In genomic region chr5:177369050-177369912, GRCh38 we compare ENCODE assay signal across 9 cellular contexts. TPM values are rescaled to one million over a fixed set of nuclear protein-coding genes. Genes with fewer than 3 reads are reported as not detected.
DNase-seq lines count a peak whose midpoint lies in the region; TF ChIP-seq lines count a peak whose summit lies in the region.
"Had no signal": no experiment of that assay in that cellular context is flagged by ENCODE, and none has a peak within 500 bp of the region (broad histone marks: within the 10 kb centered on the region; RNA-seq: fewer than 3 reads in every experiment).

No MANE protein-coding gene starts in this region.

- H3K27ac ChIP-seq in Peyer's patch = peak overlapping the region in 2 of 4 donors; percentile 27 to 79
- no peak overlapping the region for H3K27ac ChIP-seq in coronary artery
- H3K27ac ChIP-seq in osteoblast (ENCODE audit: low read depth, low read length) = no peak overlapping the region

- H3K27me3 ChIP-seq in Peyer's patch (no peaks in the 10 kb centered on the region), osteoblast (ENCODE audit: insufficient read depth, low read length) (no peaks in the 10 kb centered on the region)

- no peak for TF ChIP-seq POLR2A in Peyer's patch (IDR thresholded peaks at IDR 0.05)

- H3K27ac Mint-ChIP-seq in activated T-helper 2 cell treated with anti-CD3 and anti-CD28 coated beads, Interferon-gamma antibody, Interleukin-2, Interleukin-4, amounts not matched to agents 10 μg/mL and 5 μg/mL and 100 μg/mL, durations not matched to agents 14 hours and 24 hours and 36 hours = no peak overlapping the region

- H3K27me3 Mint-ChIP-seq in activated T-helper 2 cell treated with anti-CD3 and anti-CD28 coated beads, Interferon-gamma antibody, Interleukin-2, Interleukin-4, amounts not matched to agents 10 μg/mL and 5 μg/mL and 100 μg/mL, durations not matched to agents 14 hours and 24 hours and 36 hours (ENCODE audit: low read depth) = no peaks in the 10 kb centered on the region

- peak; percentile 35 to 67 (median 53) for TF ChIP-seq CTCF in Peyer's patch (IDR thresholded peaks at IDR 0.05)
- peak; percentile 16 for TF ChIP-seq CTCF in coronary artery (IDR thresholded peaks at IDR 0.05)
- peak; percentile 78 for TF ChIP-seq CTCF in osteoblast (IDR thresholded peaks at IDR 0.05; ENCODE audit: extremely low read depth, low read depth, low read length)

- H3K4me1 ChIP-seq in Peyer's patch (peaks cover 3 to 36% (median 17%) of the 10 kb centered on the region in 4 donors), osteoblast (ENCODE audit: insufficient read depth, low read length) (peaks cover 7% of the 10 kb centered on the region)

- peak; percentile 89 for DNase-seq in 8988T
- DNase-seq in GM03348 (ENCODE audit: low spot score) = peak; percentile 69
- DNase-seq in Peyer's patch = no peak
- no peak for DNase-seq in coronary artery (ENCODE audit: low spot score)
- peak; percentile 99 for DNase-seq in osteoblast (ENCODE audit: insufficient read length, low spot score, missing footprints)
- DNase-seq in OCI-M2 (lab: John Stamatoyannopoulos, UW; ENCODE audit: unreplicated experiment) = no peak
- DNase-seq in NCI-H1092 (lab: John Stamatoyannopoulos, UW) = no peak
- DNase-seq in activated T-helper 2 cell treated with anti-CD3 and anti-CD28 coated beads, Interferon-gamma antibody, Interleukin-2, Interleukin-4, amounts not matched to agents 10 μg/mL and 5 μg/mL and 100 μg/mL, durations not matched to agents 14 hours and 24 hours and 36 hours (ENCODE audit: low spot score) = no peak

- H3K4me2 ChIP-seq in osteoblast (ENCODE audit: insufficient read depth, low read length) = no peak overlapping the region

- H4K20me1 ChIP-seq in osteoblast (ENCODE audit: insufficient read depth, low read length) = no peaks in the 10 kb centered on the region

- H3K4me1 Mint-ChIP-seq in activated T-helper 2 cell treated with anti-CD3 and anti-CD28 coated beads, Interferon-gamma antibody, Interleukin-2, Interleukin-4, amounts not matched to agents 10 μg/mL and 5 μg/mL and 100 μg/mL, durations not matched to agents 14 hours and 24 hours and 36 hours (ENCODE audit: low read depth) = peaks cover 45% of the 10 kb centered on the region

- no peaks in the 10 kb centered on the region for H3K9me3 Mint-ChIP-seq in activated T-helper 2 cell treated with anti-CD3 and anti-CD28 coated beads, Interferon-gamma antibody, Interleukin-2, Interleukin-4, amounts not matched to agents 10 μg/mL and 5 μg/mL and 100 μg/mL, durations not matched to agents 14 hours and 24 hours and 36 hours

- H3K4me3 Mint-ChIP-seq in activated T-helper 2 cell treated with anti-CD3 and anti-CD28 coated beads, Interferon-gamma antibody, Interleukin-2, Interleukin-4, amounts not matched to agents 10 μg/mL and 5 μg/mL and 100 μg/mL, durations not matched to agents 14 hours and 24 hours and 36 hours (ENCODE audit: low read depth) = no peak overlapping the region

- H3K36me3 ChIP-seq in Peyer's patch (no peaks in the 10 kb centered on the region), osteoblast (ENCODE audit: insufficient read depth, low read length) (no peaks in the 10 kb centered on the region)
- H3K36me3 ChIP-seq: HAP-1 had no signal

- H3K36me3 Mint-ChIP-seq in activated T-helper 2 cell treated with anti-CD3 and anti-CD28 coated beads, Interferon-gamma antibody, Interleukin-2, Interleukin-4, amounts not matched to agents 10 μg/mL and 5 μg/mL and 100 μg/mL, durations not matched to agents 14 hours and 24 hours and 36 hours (ENCODE audit: low read depth) = peaks cover 41% of the 10 kb centered on the region

- H3K4me3 ChIP-seq in Peyer's patch (no peak overlapping the region), coronary artery (no peak overlapping the region), osteoblast (ENCODE audit: insufficient read depth, low read length) (no peak overlapping the region)
- H3K4me3 ChIP-seq: HAP-1 had no signal

- intact Hi-C loops in activated T-helper 2 cell treated with anti-CD3 and anti-CD28 coated beads, Interferon-gamma antibody, Interleukin-2, Interleukin-4, amounts not matched to agents 10 μg/mL and 5 μg/mL and 100 μg/mL, durations not matched to agents 14 hours and 24 hours and 36 hours (cut with micrococcal nuclease) = no loop called here

- H3K79me2 ChIP-seq in osteoblast (ENCODE audit: insufficient read depth, low read length) = no peaks in the 10 kb centered on the region

- H2AFZ ChIP-seq in osteoblast (ENCODE audit: low read length) = no peak overlapping the region

- H3K9me3 ChIP-seq in Peyer's patch (no peaks in the 10 kb centered on the region), osteoblast (ENCODE audit: low read depth, low read length) (no peaks in the 10 kb centered on the region)
- H3K9me3 ChIP-seq: HAP-1 had no signal

RNA-seq across cellular contexts. Expression of gene RGS14, which starts 11.6 kb away (rescaled TPM):
- total RNA-seq in Peyer's patch = 10 to 100 TPM; 19.4 to 41.0 (median 23.3) TPM
- total RNA-seq in osteoblast = 7.4 and 9.4 TPM in 2 replicates
- 36.2 and 40.5 TPM in 2 replicates for total RNA-seq in activated T-helper 2 cell treated with anti-CD3 and anti-CD28 coated beads, Interferon-gamma antibody, Interleukin-2, Interleukin-4, amounts not matched to agents 10 μg/mL and 5 μg/mL and 100 μg/mL, durations not matched to agents 14 hours and 24 hours and 36 hours

RNA-seq across cellular contexts. Expression of gene SLC34A1, which starts 15.0 kb away (rescaled TPM):
- total RNA-seq in Peyer's patch (under 1 TPM in 1 of 4 donors, not detected in 3; 0.35 TPM), osteoblast (not detected in 2 replicates)
- total RNA-seq in activated T-helper 2 cell treated with anti-CD3 and anti-CD28 coated beads, Interferon-gamma antibody, Interleukin-2, Interleukin-4, amounts not matched to agents 10 μg/mL and 5 μg/mL and 100 μg/mL, durations not matched to agents 14 hours and 24 hours and 36 hours = not detected in 2 replicates

RNA-seq across cellular contexts. Expression of gene LMAN2, which starts 17.8 kb away (rescaled TPM):
- 100 to 1,000 TPM; 193 to 321 (median 268) TPM for total RNA-seq in Peyer's patch
- total RNA-seq in osteoblast = 295 and 356 TPM in 2 replicates
- 130 and 137 TPM in 2 replicates for total RNA-seq in activated T-helper 2 cell treated with anti-CD3 and anti-CD28 coated beads, Interferon-gamma antibody, Interleukin-2, Interleukin-4, amounts not matched to agents 10 μg/mL and 5 μg/mL and 100 μg/mL, durations not matched to agents 14 hours and 24 hours and 36 hours

RNA-seq across cellular contexts. Expression of gene PFN3, which starts 31.2 kb away (rescaled TPM):
- total RNA-seq in Peyer's patch = not detected
- total RNA-seq in osteoblast = not detected in 2 replicates
- not detected in 2 replicates for total RNA-seq in activated T-helper 2 cell treated with anti-CD3 and anti-CD28 coated beads, Interferon-gamma antibody, Interleukin-2, Interleukin-4, amounts not matched to agents 10 μg/mL and 5 μg/mL and 100 μg/mL, durations not matched to agents 14 hours and 24 hours and 36 hours

RNA-seq across cellular contexts. Expression of gene F12, which starts 40.1 kb away (rescaled TPM):
- total RNA-seq in Peyer's patch (10 to 100 TPM in 1 of 4 donors, 1 to 10 TPM in 3; 1.7 to 22.2 (median 7.8) TPM), osteoblast (not detected in 2 replicates)
- 3.5 and 5.8 TPM in 2 replicates for total RNA-seq in activated T-helper 2 cell treated with anti-CD3 and anti-CD28 coated beads, Interferon-gamma antibody, Interleukin-2, Interleukin-4, amounts not matched to agents 10 μg/mL and 5 μg/mL and 100 μg/mL, durations not matched to agents 14 hours and 24 hours and 36 hours

Comparison
In these comparisons a context has a peak if more than half of its experiments do, and no peak if none do; other contexts are left out.
1. DNase-seq: peak in 8988T (single experiment), GM03348 (single experiment) and osteoblast (single experiment); none in Peyer's patch (0 of 3), coronary artery (single experiment), OCI-M2 (single experiment), NCI-H1092 (single experiment) and activated T-helper 2 cell treated with anti-CD3 and anti-CD28 coated beads, Interferon-gamma antibody, Interleukin-2, Interleukin-4, amounts not matched to agents 10 μg/mL and 5 μg/mL and 100 μg/mL, durations not matched to agents 14 hours and 24 hours and 36 hours (single experiment).
2. CTCF ChIP-seq: peak in every context shown above with its lines; median percentile 78 in osteoblast; 53 in Peyer's patch; 16 in coronary artery.